Comparison of ENCODE assay signal across 5 cellular contexts in the genomic region with DNA sequence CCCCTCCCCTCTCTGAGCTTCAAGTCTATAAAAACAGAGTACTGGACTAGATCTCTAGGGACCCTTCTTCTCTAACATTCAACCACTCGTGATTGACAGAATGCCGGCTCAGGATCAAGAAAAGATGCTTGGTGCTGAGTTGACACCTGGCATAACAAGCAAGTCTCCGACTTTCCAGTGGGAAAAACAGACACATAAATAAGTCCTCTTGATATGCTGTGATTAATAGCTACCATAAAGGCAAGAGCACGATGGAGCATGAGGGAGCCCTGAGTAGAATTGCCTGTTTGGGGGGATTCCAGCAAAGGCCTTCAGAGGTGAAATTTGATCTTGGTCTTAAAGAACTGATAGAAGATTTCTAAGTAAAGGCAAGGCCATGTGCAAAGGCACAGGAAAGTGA.
"Had no signal": no experiment of that assay in that cellular context is flagged by ENCODE, and none has a peak within 500 bp of the region (broad histone marks: within the 10 kb centered on the region; RNA-seq: fewer than 3 reads in every experiment).

No MANE protein-coding gene starts in this region.

- ATAC-seq: GM23338, K562 had no signal

- H3K4me3 ChIP-seq: GM23338, K562 had no signal

- H2AFZ ChIP-seq: GM23338 had no signal

- H3K4me2 ChIP-seq: GM23338 had no signal

- DNase-seq: H9, HCEC 1CT, KG1 had no signal
